ENCODE assay signal across 23 cellular contexts in genomic region chr19:5672708-5673459, GRCh38. TPM values are rescaled to one million over a fixed set of nuclear protein-coding genes. Genes with fewer than 3 reads are reported as not detected.
DNase-seq lines count a peak whose midpoint lies in the region; ATAC-seq, FAIRE-seq and TF ChIP-seq lines count a peak whose summit lies in the region.
"Had no signal": no experiment of that assay in that cellular context is flagged by ENCODE, and none has a peak within 500 bp of the region (broad histone marks: within the 10 kb centered on the region; RNA-seq: fewer than 3 reads in every experiment).

No MANE protein-coding gene starts in this region.

- intact Hi-C loops in GM12878 (cut with micrococcal nuclease; ENCODE audit: unreplicated experiment) = no loop called here

- TF ChIP-seq POLR2A in GM18505 (IDR thresholded peaks at IDR 0.05; ENCODE audit: borderline replicate concordance, extremely low read depth, insufficient read depth, insufficient read length) = peak; percentile 15
- peak; percentile 11; the same call in 1 of the 2 replicates for TF ChIP-seq POLR2A in GM12878 (IDR thresholded peaks at IDR 0.05; ENCODE audit: low read depth, low read length)

- H3K4me3 Mint-ChIP-seq in activated naive CD4-positive, alpha-beta T cell treated with anti-CD3 and anti-CD28 coated beads, Interleukin-2, amount 50 U/mL, for 24 hours = no peak overlapping the region
- H3K4me3 Mint-ChIP-seq in type B pancreatic cell = no peak overlapping the region
- H3K4me3 Mint-ChIP-seq: IgD-negative memory B cell had no signal

- H3K27ac Mint-ChIP-seq in activated naive CD4-positive, alpha-beta T cell treated with anti-CD3 and anti-CD28 coated beads, Interleukin-2, amount 50 U/mL, for 24 hours = peak overlapping the region; percentile 23
- H3K27ac Mint-ChIP-seq in type B pancreatic cell = peak overlapping the region; percentile 70

- no peak for TF ChIP-seq CTCF in GM12878 (IDR thresholded peaks at IDR 0.05 in 2 of 3, conservative IDR thresholded peaks at IDR 0.05 in 1 of 3; ENCODE audit: control insufficient read depth in 2 of 3, extremely low read depth in 1 of 3, insufficient read depth in 1 of 3, low read depth in 3 of 3, low read length in 3 of 3)
- no peak for TF ChIP-seq CTCF in type B pancreatic cell (conservative IDR thresholded peaks at IDR 0.05)

- DNase-seq in activated naive CD4-positive, alpha-beta T cell (lab: John Stamatoyannopoulos, UW) = no peak
- DNase-seq in GM12878 (ENCODE audit: low read depth, low spot score) (no peak), type B pancreatic cell (ENCODE audit: extremely low spot score, unreplicated experiment) (no peak)
- DNase-seq in stimulated activated CD4-positive, alpha-beta T cell treated with anti-CD3 and anti-CD28 coated beads, Interleukin-4, amount 100 ng/mL, for 24 hours = no peak
- DNase-seq: DMS79; GOT3; MM.1S; NCI-H1105 treated with DMSO at 0.1 percent for 48 hours; NCI-H1694; NCI-H2081 treated with DMSO at 0.1 percent for 48 hours; NCI-H446 treated with DMSO at 0.1 percent for 48 hours; NCI-H69; NK-92 treated with Interleukin-12 subunit alpha and Interleukin-12 subunit beta, amount 100 ng/mL, for 24 hours; SHP77 treated with DMSO at 0.1 percent for 48 hours had no signal

- no peak for FAIRE-seq in GM12878 (lab: Jason Lieb, UNC)
- FAIRE-seq: RCC 7860 had no signal

- TF ChIP-seq EP300 in GM12878 (IDR thresholded peaks at IDR 0.05; ENCODE audit: borderline replicate concordance in 1 of 2, control insufficient read depth in 1 of 2, low read depth in 2 of 2, low read length in 2 of 2) = no peak

- POLR2A ChIA-PET in GM12878 (lab: Charles Lee) = no interaction called here

- no peak overlapping the region for H3K4me3 ChIP-seq in GM12878
- H3K4me3 ChIP-seq: BLaER1 treated with 17β-estradiol and CSF1 and Interleukin-3, amounts not matched to agents 10 nM and 100 nM had no signal

- no peak overlapping the region for H3K27ac ChIP-seq in GM12878 (ENCODE audit: control insufficient read depth, insufficient read depth)
- H3K27ac ChIP-seq: BLaER1 treated with 17β-estradiol and CSF1 and Interleukin-3, amounts not matched to agents 10 nM and 100 nM had no signal

- H3K4me1 Mint-ChIP-seq in activated naive CD4-positive, alpha-beta T cell treated with anti-CD3 and anti-CD28 coated beads, Interleukin-2, amount 50 U/mL, for 24 hours = no peaks in the 10 kb centered on the region
- no peaks in the 10 kb centered on the region for H3K4me1 Mint-ChIP-seq in type B pancreatic cell (ENCODE audit: unreplicated experiment)
- H3K4me1 Mint-ChIP-seq: IgD-negative memory B cell had no signal

- no peak overlapping the region for H3K9ac ChIP-seq in GM12878 (ENCODE audit: control insufficient read depth, insufficient read depth, low read length)
- H3K9ac ChIP-seq: BLaER1 treated with 17β-estradiol and CSF1 and Interleukin-3, amounts not matched to agents 10 nM and 100 nM had no signal

- no peak overlapping the region for H3K4me2 ChIP-seq in GM12878 (ENCODE audit: control insufficient read depth, insufficient read depth)
- H3K4me2 ChIP-seq: BLaER1 treated with 17β-estradiol and CSF1 and Interleukin-3, amounts not matched to agents 10 nM and 100 nM had no signal

- H3K27me3 ChIP-seq in GM12878 (replicated peaks in 1 of 2; ENCODE audit: control insufficient read depth in 2 of 2, insufficient read depth in 2 of 2, low read length in 1 of 2) = no peaks in the 10 kb centered on the region
- H3K27me3 ChIP-seq: BLaER1 treated with 17β-estradiol and CSF1 and Interleukin-3, amounts not matched to agents 10 nM and 100 nM had no signal

- H2AFZ ChIP-seq in GM12878 (ENCODE audit: control insufficient read depth, low read depth, low read length) = no peak overlapping the region

- no peak for ATAC-seq in GM18505 (IDR thresholded peaks at IDR 0.05; ENCODE audit: unreplicated experiment)
- no peak for ATAC-seq in GM12878
- no peak for ATAC-seq in GM18520 (IDR thresholded peaks at IDR 0.05; ENCODE audit: unreplicated experiment)
- ATAC-seq: SK-N-SH treated with all-trans-retinoic acid at 6 μM for 48 hours had no signal

- H3K9me3 ChIP-seq in GM12878 (replicated peaks; ENCODE audit: control insufficient read depth, insufficient read depth, low read length) = no peaks in the 10 kb centered on the region
- H3K9me3 ChIP-seq: BLaER1 treated with 17β-estradiol and CSF1 and Interleukin-3, amounts not matched to agents 10 nM and 100 nM had no signal

- SMC1A ChIA-PET in GM12878 (lab: Charles Lee; ENCODE audit: uncharacterized antibody, unreplicated experiment) = no interaction called here

- no peak for TF ChIP-seq RAD21 in GM12878 (IDR thresholded peaks at IDR 0.05; ENCODE audit: insufficient read depth, low read depth, low read length)

- no peaks in the 10 kb centered on the region for H3K9me3 Mint-ChIP-seq in activated naive CD4-positive, alpha-beta T cell treated with anti-CD3 and anti-CD28 coated beads, Interleukin-2, amount 50 U/mL, for 24 hours
- no peaks in the 10 kb centered on the region for H3K9me3 Mint-ChIP-seq in type B pancreatic cell
- H3K9me3 Mint-ChIP-seq: IgD-negative memory B cell had no signal

- H3K27me3 Mint-ChIP-seq in activated naive CD4-positive, alpha-beta T cell treated with anti-CD3 and anti-CD28 coated beads, Interleukin-2, amount 50 U/mL, for 24 hours = no peaks in the 10 kb centered on the region
- H3K27me3 Mint-ChIP-seq in type B pancreatic cell = no peaks in the 10 kb centered on the region
- H3K27me3 Mint-ChIP-seq: IgD-negative memory B cell had no signal

- H3K36me3 ChIP-seq in GM12878 (ENCODE audit: control insufficient read depth in 2 of 2, insufficient read depth in 2 of 2, low read length in 1 of 2) = peaks cover 4 to 18% of the 10 kb centered on the region in 2 experiments; a peak in 3 of 4 replicates

- 94% methylated on average over 12 of the region's 13 CpGs for WGBS in GM12878 (ENCODE audit: insufficient coverage, insufficient replicate concordance, low lambda C conversion rate, missing lambda C conversion rate)

- RAD21 ChIA-PET in GM12878 (lab: Charles Lee; ENCODE audit: unreplicated experiment) = no interaction called here

- no peaks in the 10 kb centered on the region for H3K79me2 ChIP-seq in GM12878 (ENCODE audit: control insufficient read depth, insufficient read depth, low read length)

- BruUV-seq in GM12878 (replicated peaks; lab: Mats Ljungman, UMichigan) = no TSS peak

- no peaks in the 10 kb centered on the region for H4K20me1 ChIP-seq in GM12878 (ENCODE audit: control insufficient read depth, insufficient read depth)

- H3K4me1 ChIP-seq in GM12878 (ENCODE audit: control insufficient read depth, insufficient read depth, low read length) = no peaks in the 10 kb centered on the region
- H3K4me1 ChIP-seq: BLaER1 treated with 17β-estradiol and CSF1 and Interleukin-3, amounts not matched to agents 10 nM and 100 nM had no signal

- CTCF ChIA-PET in GM12878 (lab: Yijun Ruan, JAX) = no interaction called here

- H3K36me3 Mint-ChIP-seq in activated naive CD4-positive, alpha-beta T cell treated with anti-CD3 and anti-CD28 coated beads, Interleukin-2, amount 50 U/mL, for 24 hours = no peaks in the 10 kb centered on the region
- H3K36me3 Mint-ChIP-seq in type B pancreatic cell = no peaks in the 10 kb centered on the region
- H3K36me3 Mint-ChIP-seq: IgD-negative memory B cell had no signal

- in situ Hi-C loops in GM12878 (cut with MboI) = no loop called here

RNA-seq across cellular contexts. Expression of gene MICOS13, which starts 7.4 kb away (rescaled TPM):
- total RNA-seq in GM12878 (2013; cell fraction: nucleolus; rRNA removed) = 9.1 and 11.0 TPM in 2 replicates
- 177 and 211 TPM in 2 replicates for total RNA-seq in GM12878 (2014; rRNA removed)
- 34.9 and 41.2 TPM in 2 replicates for total RNA-seq in GM12878 (2014; rRNA removed; fragmentation: Illumina TruSeq; extraction: Trizol)
- 61.1 and 61.3 TPM in 2 replicates for total RNA-seq in GM12878 (2021)
- 8.1 TPM for polyA plus RNA-seq in GM12878 (2011; ENCODE audit: low read depth)
- 12.4 and 24.3 TPM in 2 replicates for polyA plus RNA-seq in GM12878 (2011; rRNA removed)
- 32.8 and 53.4 TPM in 2 replicates for polyA plus RNA-seq in GM12878 (2011; cell fraction: cytosol; rRNA removed)
- 20.9 and 31.4 TPM in 2 replicates for polyA plus RNA-seq in GM12878 (2011; cell fraction: nucleus; rRNA removed)
- 44.0 and 63.5 TPM in 2 replicates for polyA plus RNA-seq in GM12878 (2012)
- polyA plus RNA-seq in GM12878 (2014; fragmentation: Illumina TruSeq; extraction: Trizol) = 3.5 and 16.8 TPM in 2 replicates
- polyA plus RNA-seq in GM12878 (2014; fragmentation: Nextera tagmentation; extraction: Ambion mirVana) = 10 to 100 TPM in 1 of 2 experiments, 1 to 10 TPM in 1; 9.4 to 38.1 TPM
- polyA plus RNA-seq in GM12878 (2014; rRNA removed) = 119 and 171 TPM in 2 replicates
- polyA plus RNA-seq in GM12878 (2016; fragmentation: Nextera tagmentation; extraction: Ambion mirVana) = 100 to 1,000 TPM; 113 to 118 TPM
- 4.8 and 13.2 TPM in 2 replicates for polyA minus RNA-seq in GM12878 (2011; rRNA and poly(A)+ RNA removed)
- polyA minus RNA-seq in GM12878 (2011; cell fraction: cytosol; rRNA and poly(A)+ RNA removed) = 6.2 and 10.8 TPM in 2 replicates
- 8.9 and 16.1 TPM in 2 replicates for polyA minus RNA-seq in GM12878 (2011; cell fraction: nucleus; rRNA and poly(A)+ RNA removed)
- total RNA-seq in type B pancreatic cell (ENCODE audit: low replicate concordance) = 42.2 and 50.0 TPM in 2 replicates

RNA-seq across cellular contexts. Expression of gene HSD11B1L, which starts 7.9 kb away (rescaled TPM):
- total RNA-seq in GM12878 (2013; cell fraction: nucleolus; rRNA removed) = 0.64 and 2.5 TPM in 2 replicates
- total RNA-seq in GM12878 (2014; rRNA removed) (1.2 and 1.7 TPM in 2 replicates), GM12878 (2014; rRNA removed; fragmentation: Illumina TruSeq; extraction: Trizol) (0.49 and 0.55 TPM in 2 replicates), GM12878 (2021) (1.1 and 1.5 TPM in 2 replicates), type B pancreatic cell (ENCODE audit: low replicate concordance) (6.2 and 11.0 TPM in 2 replicates)
- polyA plus RNA-seq in GM12878 (2011; ENCODE audit: low read depth) = 0.31 TPM
- polyA plus RNA-seq in GM12878 (2011; rRNA removed) (0.84 TPM in 2 replicates), GM12878 (2014; fragmentation: Illumina TruSeq; extraction: Trizol) (0.29 TPM in 1 of 2 replicates, not detected in the other), GM12878 (2014; fragmentation: Nextera tagmentation; extraction: Ambion mirVana) (under 1 TPM in 1 of 2 experiments, not detected in 1; 0.35 TPM), GM12878 (2014; rRNA removed) (1.0 and 1.6 TPM in 2 replicates), GM12878 (2016; fragmentation: Nextera tagmentation; extraction: Ambion mirVana) (1 to 10 TPM; 1.1 to 1.8 TPM)
- polyA plus RNA-seq in GM12878 (2011; cell fraction: cytosol; rRNA removed) = 1.8 and 3.0 TPM in 2 replicates
- polyA plus RNA-seq in GM12878 (2011; cell fraction: nucleus; rRNA removed) = 1.4 and 2.1 TPM in 2 replicates
- polyA plus RNA-seq in GM12878 (2012) = 2.0 and 2.6 TPM in 2 replicates
- 0.29 and 0.52 TPM in 2 replicates for polyA minus RNA-seq in GM12878 (2011; rRNA and poly(A)+ RNA removed)
- polyA minus RNA-seq in GM12878 (2011; cell fraction: cytosol; rRNA and poly(A)+ RNA removed) = not detected in 2 replicates
- 0.77 TPM in 1 of 2 replicates, not detected in the other for polyA minus RNA-seq in GM12878 (2011; cell fraction: nucleus; rRNA and poly(A)+ RNA removed)

RNA-seq across cellular contexts. Expression of gene RPL36, which starts 17.2 kb away (rescaled TPM):
- total RNA-seq in GM12878 (2013; cell fraction: nucleolus; rRNA removed) = 94.2 and 106 TPM in 2 replicates
- total RNA-seq in GM12878 (2014; rRNA removed) (1,704 and 2,091 TPM in 2 replicates), GM12878 (2014; rRNA removed; fragmentation: Illumina TruSeq; extraction: Trizol) (1,553 and 1,673 TPM in 2 replicates), GM12878 (2021) (1,583 and 1,661 TPM in 2 replicates), type B pancreatic cell (ENCODE audit: low replicate concordance) (1,016 and 1,024 TPM in 2 replicates)
- polyA plus RNA-seq in GM12878 (2011; ENCODE audit: low read depth) = 170 TPM
- polyA plus RNA-seq in GM12878 (2011; rRNA removed) (499 and 1,144 TPM in 2 replicates), GM12878 (2014; fragmentation: Illumina TruSeq; extraction: Trizol) (67.8 and 374 TPM in 2 replicates), GM12878 (2014; fragmentation: Nextera tagmentation; extraction: Ambion mirVana) (1,000 to 10,000 TPM; 4,698 to 4,942 TPM), GM12878 (2014; rRNA removed) (2,015 and 2,575 TPM in 2 replicates), GM12878 (2016; fragmentation: Nextera tagmentation; extraction: Ambion mirVana) (1,000 to 10,000 TPM; 2,328 to 2,411 TPM)
- polyA plus RNA-seq in GM12878 (2011; cell fraction: cytosol; rRNA removed) = 723 and 1,358 TPM in 2 replicates
- 426 and 530 TPM in 2 replicates for polyA plus RNA-seq in GM12878 (2011; cell fraction: nucleus; rRNA removed)
- polyA plus RNA-seq in GM12878 (2012) = 3,043 and 3,382 TPM in 2 replicates
- polyA minus RNA-seq in GM12878 (2011; rRNA and poly(A)+ RNA removed) = 196 and 405 TPM in 2 replicates
- polyA minus RNA-seq in GM12878 (2011; cell fraction: cytosol; rRNA and poly(A)+ RNA removed) = 476 and 536 TPM in 2 replicates
- 142 and 195 TPM in 2 replicates for polyA minus RNA-seq in GM12878 (2011; cell fraction: nucleus; rRNA and poly(A)+ RNA removed)

RNA-seq across cellular contexts. Expression of gene LONP1, which starts 47.1 kb away (rescaled TPM):
- total RNA-seq in GM12878 (2013; cell fraction: nucleolus; rRNA removed) = 160 and 169 TPM in 2 replicates
- 85.0 and 92.7 TPM in 2 replicates for total RNA-seq in GM12878 (2014; rRNA removed)
- 38.6 and 44.0 TPM in 2 replicates for total RNA-seq in GM12878 (2014; rRNA removed; fragmentation: Illumina TruSeq; extraction: Trizol)
- total RNA-seq in GM12878 (2021) = 136 and 137 TPM in 2 replicates
- 26.8 TPM for polyA plus RNA-seq in GM12878 (2011; ENCODE audit: low read depth)
- 31.3 and 51.1 TPM in 2 replicates for polyA plus RNA-seq in GM12878 (2011; rRNA removed)
- 78.2 and 118 TPM in 2 replicates for polyA plus RNA-seq in GM12878 (2011; cell fraction: cytosol; rRNA removed)
- 211 and 242 TPM in 2 replicates for polyA plus RNA-seq in GM12878 (2011; cell fraction: nucleus; rRNA removed)
- 97.2 and 102 TPM in 2 replicates for polyA plus RNA-seq in GM12878 (2012)
- polyA plus RNA-seq in GM12878 (2014; fragmentation: Illumina TruSeq; extraction: Trizol) = 8.2 and 35.5 TPM in 2 replicates
- polyA plus RNA-seq in GM12878 (2014; fragmentation: Nextera tagmentation; extraction: Ambion mirVana) = 1 to 10 TPM in 1 of 2 experiments, under 1 TPM in 1; 0.61 to 3.2 TPM
- polyA plus RNA-seq in GM12878 (2014; rRNA removed) = 67.8 and 92.2 TPM in 2 replicates
- polyA plus RNA-seq in GM12878 (2016; fragmentation: Nextera tagmentation; extraction: Ambion mirVana) = 100 to 1,000 TPM in 1 of 2 experiments, 10 to 100 TPM in 1; 86.5 to 100 TPM
- polyA minus RNA-seq in GM12878 (2011; rRNA and poly(A)+ RNA removed) = 44.0 and 83.3 TPM in 2 replicates
- 36.6 and 42.2 TPM in 2 replicates for polyA minus RNA-seq in GM12878 (2011; cell fraction: cytosol; rRNA and poly(A)+ RNA removed)
- 33.6 and 49.1 TPM in 2 replicates for polyA minus RNA-seq in GM12878 (2011; cell fraction: nucleus; rRNA and poly(A)+ RNA removed)
- 68.0 and 74.0 TPM in 2 replicates for total RNA-seq in type B pancreatic cell (ENCODE audit: low replicate concordance)

RNA-seq across cellular contexts. Expression of gene CATSPERD, which starts 47.6 kb away (rescaled TPM):
- total RNA-seq in GM12878 (2013; cell fraction: nucleolus; rRNA removed) = not detected in 2 replicates
- total RNA-seq in GM12878 (2014; rRNA removed) (not detected in 2 replicates), GM12878 (2014; rRNA removed; fragmentation: Illumina TruSeq; extraction: Trizol) (not detected in 2 replicates), GM12878 (2021) (0.10 TPM in 1 of 2 replicates, not detected in the other), type B pancreatic cell (ENCODE audit: low replicate concordance) (0.41 TPM in 1 of 2 replicates, not detected in the other)
- polyA plus RNA-seq in GM12878 (2011; ENCODE audit: low read depth) = not detected
- polyA plus RNA-seq in GM12878 (2011; rRNA removed) (0.11 TPM in 1 of 2 replicates, not detected in the other), GM12878 (2014; fragmentation: Illumina TruSeq; extraction: Trizol) (not detected in 2 replicates), GM12878 (2014; fragmentation: Nextera tagmentation; extraction: Ambion mirVana) (under 1 TPM in 1 of 2 experiments, not detected in 1; 0.02 TPM), GM12878 (2014; rRNA removed) (0.06 TPM in 1 of 2 replicates, not detected in the other), GM12878 (2016; fragmentation: Nextera tagmentation; extraction: Ambion mirVana) (under 1 TPM; 0.21 to 0.38 TPM)
- 0.06 and 0.07 TPM in 2 replicates for polyA plus RNA-seq in GM12878 (2011; cell fraction: cytosol; rRNA removed)
- polyA plus RNA-seq in GM12878 (2011; cell fraction: nucleus; rRNA removed) = 0.34 TPM in 1 of 2 replicates, not detected in the other
- polyA plus RNA-seq in GM12878 (2012) = 0.06 TPM in 1 of 2 replicates, not detected in the other
- 0.10 TPM in 1 of 2 replicates, not detected in the other for polyA minus RNA-seq in GM12878 (2011; rRNA and poly(A)+ RNA removed)
- not detected in 2 replicates for polyA minus RNA-seq in GM12878 (2011; cell fraction: cytosol; rRNA and poly(A)+ RNA removed)
- polyA minus RNA-seq in GM12878 (2011; cell fraction: nucleus; rRNA and poly(A)+ RNA removed) = not detected in 2 replicates
- total RNA-seq: A673, LHCN-M2 had no signal
- polyA plus RNA-seq: IgD-negative memory B cell had no signal
